ENCODE assay signal across 30 cellular contexts in genomic region chr1:16231331-16232315, GRCh38. TPM values are rescaled to one million over a fixed set of nuclear protein-coding genes. Genes with fewer than 3 reads are reported as not detected.
DNase-seq lines count a peak whose midpoint lies in the region; ATAC-seq and TF ChIP-seq lines count a peak whose summit lies in the region.
"Had no signal": no experiment of that assay in that cellular context is flagged by ENCODE, and none has a peak within 500 bp of the region (broad histone marks: within the 10 kb centered on the region; RNA-seq: fewer than 3 reads in every experiment).

No MANE protein-coding gene starts in this region.

- no peak overlapping the region for H3K4me3 Mint-ChIP-seq in CD4-positive, alpha-beta T cell
- H3K4me3 Mint-ChIP-seq: activated CD4-positive, alpha-beta T cell treated with anti-CD3 and anti-CD28 coated beads, Interleukin-2, amount 10 ng/mL, durations not matched to agents 24 days and 14 days; CD14-positive monocyte; memory B cell had no signal

- POLR2A ChIA-PET in CD4-positive, alpha-beta T cell (lab: Charles Lee) = no interaction called here

- peak; percentile 37 for DNase-seq in NCI-H2171 treated with DMSO at 0.1 percent for 48 hours (lab: John Stamatoyannopoulos, UW)
- no peak for DNase-seq in NCI-H2171 (lab: John Stamatoyannopoulos, UW)
- peak; percentile 27 for DNase-seq in LHCN-M2 (ENCODE audit: low read depth)
- peak; percentile 43 for DNase-seq in glomerular visceral epithelial cell (ENCODE audit: extremely low spot score)
- peak; percentile 68 for DNase-seq in posterior vena cava (ENCODE audit: low spot score)
- no peak for DNase-seq in NCI-H1048 (lab: John Stamatoyannopoulos, UW)
- no peak for DNase-seq in CD4-positive, alpha-beta T cell
- DNase-seq: activated CD4-positive, alpha-beta T cell treated with anti-CD3 and anti-CD28 coated beads, Interleukin-2, amount 10 ng/mL, durations not matched to agents 24 days and 14 days; activated effector memory CD4-positive, alpha-beta T cell treated with Interleukin-2 at 50 U/mL for 16 hours; foreskin melanocyte; KBM-7; NCI-H1417; NCI-H2029 treated with DMSO at 0.1 percent for 48 hours; NCI-H226; retina; SIG-M5; stimulated activated CD4-positive, alpha-beta T cell treated with anti-CD3 and anti-CD28 coated beads, Interleukin-1b, Interleukin-23, amount 100 ng/mL, for 48 hours; stimulated activated naive CD4-positive, alpha-beta T cell treated with Interleukin-2 at 50 U/mL for 16 hours; SW 1271; T1000 had no signal

- H3K9me3 Mint-ChIP-seq in CD4-positive, alpha-beta T cell = no peaks in the 10 kb centered on the region
- H3K9me3 Mint-ChIP-seq: activated naive CD4-positive, alpha-beta T cell treated with anti-CD3 and anti-CD28 coated beads, Interleukin-2, amount 50 U/mL, for 72 hours; memory B cell had no signal

- no peak for ATAC-seq in HG03097 (IDR thresholded peaks at IDR 0.05; ENCODE audit: low FRiP score, unreplicated experiment)
- ATAC-seq in CD4-positive, alpha-beta T cell (ENCODE audit: poor library complexity) = no peak
- ATAC-seq: activated naive CD4-positive, alpha-beta T cell treated with anti-CD3 and anti-CD28 coated beads, Interleukin-2, amount 50 U/mL, for 72 hours; HCT116; pancreas had no signal

- peaks cover 23% of the 10 kb centered on the region for H3K27me3 ChIP-seq in CD4-positive, alpha-beta T cell (ENCODE audit: control insufficient read depth, insufficient read depth, low read length)
- H3K27me3 ChIP-seq: pancreas had no signal

- peaks cover 25% of the 10 kb centered on the region for H3K27me3 Mint-ChIP-seq in CD4-positive, alpha-beta T cell

- intact Hi-C loops in posterior vena cava (cut with DNase I) = no loop called here
- intact Hi-C loops in CD4-positive, alpha-beta T cell (cut with DNase I, micrococcal nuclease) = loop anchor here in 1 of 2 experiments (10.0 kb wide), 1 partner anchor 133 kb away; the partner anchor contains the start of gene SZRD1

- peaks cover 11% of the 10 kb centered on the region for H3K4me1 Mint-ChIP-seq in CD4-positive, alpha-beta T cell (ENCODE audit: low read depth)

- no peak overlapping the region for H3K27ac Mint-ChIP-seq in CD4-positive, alpha-beta T cell
- H3K27ac Mint-ChIP-seq: activated CD4-positive, alpha-beta T cell treated with anti-CD3 and anti-CD28 coated beads, Interleukin-2, amount 10 ng/mL, durations not matched to agents 24 days and 14 days; activated naive CD4-positive, alpha-beta T cell treated with anti-CD3 and anti-CD28 coated beads, Interleukin-2, amount 50 U/mL, for 72 hours; CD14-positive monocyte; memory B cell had no signal

- no peak for TF ChIP-seq CTCF in CD4-positive, alpha-beta T cell (IDR thresholded peaks at IDR 0.05)

- CTCF ChIA-PET in CD4-positive, alpha-beta T cell (lab: Charles Lee) = no interaction called here

- H3K9me3 ChIP-seq in CD4-positive, alpha-beta T cell (ENCODE audit: control insufficient read depth, low read length) = peaks cover 1% of the 10 kb centered on the region
- H3K9me3 ChIP-seq: pancreas, suprapubic skin had no signal

- H3K36me3 Mint-ChIP-seq in CD4-positive, alpha-beta T cell (ENCODE audit: low read depth) = peaks cover 9% of the 10 kb centered on the region

- H3K27ac ChIP-seq in CD4-positive, alpha-beta T cell (ENCODE audit: low read depth, low read length) = no peak overlapping the region
- H3K27ac ChIP-seq: 22Rv1, pancreas, suprapubic skin, upper lobe of left lung, VCaP had no signal

RNA-seq across cellular contexts. Expression of gene CPLANE2, which starts 5.4 kb away (rescaled TPM):
- total RNA-seq in LHCN-M2 (2014; rRNA removed) = 5.2 and 7.1 TPM in 2 replicates
- 5.4 TPM for polyA plus RNA-seq in LHCN-M2 (2012)
- 1 to 10 TPM; 4.1 to 5.2 TPM for total RNA-seq in posterior vena cava
- total RNA-seq in CD4-positive, alpha-beta T cell = 1 to 10 TPM; 5.3 to 8.4 TPM

RNA-seq across cellular contexts. Expression of gene ARHGEF19, which starts 19.2 kb away (rescaled TPM):
- total RNA-seq in LHCN-M2 (2014; rRNA removed) (1.9 TPM in 2 replicates), posterior vena cava (1 to 10 TPM; 4.7 to 5.5 TPM)
- 2.1 TPM for polyA plus RNA-seq in LHCN-M2 (2012)
- 1 to 10 TPM; 3.8 to 5.8 TPM for total RNA-seq in CD4-positive, alpha-beta T cell

Comparison
In these comparisons a context has a peak if more than half of its experiments do, and no peak if none do; other contexts are left out.
1. DNase-seq: peak in NCI-H2171 treated with DMSO at 0.1 percent for 48 hours (single experiment), LHCN-M2 (single experiment), glomerular visceral epithelial cell (single experiment) and posterior vena cava (single experiment); none in NCI-H2171 (single experiment), NCI-H1048 (single experiment) and CD4-positive, alpha-beta T cell (0 of 10).